Comparison of ENCODE assay signal across 12 cellular contexts in genomic region chr17:67452681-67453554, GRCh38.
DNase-seq lines count a peak whose midpoint lies in the region; TF ChIP-seq lines count a peak whose summit lies in the region.
"Had no signal": no experiment of that assay in that cellular context is flagged by ENCODE, and none has a peak within 500 bp of the region (broad histone marks: within the 10 kb centered on the region; RNA-seq: fewer than 3 reads in every experiment).

No MANE protein-coding gene starts in this region.

- H3K27me3 ChIP-seq in Loucy (ENCODE audit: insufficient read depth, low read length, poor library complexity, severe bottlenecking) (no peaks in the 10 kb centered on the region), transverse colon (no peaks in the 10 kb centered on the region)

- H3K4me3 Mint-ChIP-seq in activated naive CD4-positive, alpha-beta T cell treated with anti-CD3 and anti-CD28 coated beads, Interleukin-2, amount 10 ng/mL, durations not matched to agents 7 days and 5 days, result peak overlapping the region; percentile 59

- TF ChIP-seq POLR2A in transverse colon (IDR thresholded peaks at IDR 0.05), result no peak

- H3K9me3 ChIP-seq in Loucy (ENCODE audit: insufficient read depth, low read depth, low read length) (no peaks in the 10 kb centered on the region), transverse colon (no peaks in the 10 kb centered on the region)

- H3K9ac ChIP-seq in Loucy (ENCODE audit: low read depth, low read length, poor library complexity, severe bottlenecking), result no peak overlapping the region
- H3K9ac ChIP-seq: parathyroid adenoma had no signal

- H3K27ac ChIP-seq in transverse colon, result peak overlapping the region; percentile 2 to 49 (median 16)
- H3K27ac ChIP-seq: parathyroid adenoma had no signal

- H3K4me1 ChIP-seq in Loucy (ENCODE audit: insufficient read depth, low read length, poor library complexity, severe bottlenecking) (peaks cover 24% of the 10 kb centered on the region), transverse colon (no peaks in the 10 kb centered on the region)
- H3K4me1 ChIP-seq: parathyroid adenoma had no signal

- CTCF ChIA-PET in activated naive CD4-positive, alpha-beta T cell treated with anti-CD3 and anti-CD28 coated beads, Interleukin-2, amount 10 ng/mL, durations not matched to agents 7 days and 5 days (lab: Charles Lee), result interaction anchor here (1.3 to 3.1 kb wide), 3 partner anchors 12 to 66 kb away, joined by 5 to 20 read pairs (median 13); no protein-coding TSS in a partner anchor

- peaks cover 46% of the 10 kb centered on the region for H3K36me3 Mint-ChIP-seq in activated naive CD4-positive, alpha-beta T cell treated with anti-CD3 and anti-CD28 coated beads, Interleukin-2, amount 10 ng/mL, durations not matched to agents 7 days and 5 days

- H2AFZ ChIP-seq in Loucy (ENCODE audit: low read length), result 0 out of 2 replicates have a peak overlapping the region, but pooled peaks have one; percentile 14
- H2AFZ ChIP-seq: parathyroid adenoma had no signal

- H3K36me3 ChIP-seq in Loucy (ENCODE audit: insufficient read depth, low read length) (no peaks in the 10 kb centered on the region), transverse colon (no peaks in the 10 kb centered on the region)

- H3K4me2 ChIP-seq in Loucy (ENCODE audit: low read depth, low read length, poor library complexity, severe bottlenecking), result peak overlapping the region; percentile 44

- H3K4me1 Mint-ChIP-seq in activated naive CD4-positive, alpha-beta T cell treated with anti-CD3 and anti-CD28 coated beads, Interleukin-2, amount 10 ng/mL, durations not matched to agents 7 days and 5 days, result peaks cover 92% of the 10 kb centered on the region

- H3K79me2 ChIP-seq in Loucy (ENCODE audit: insufficient read depth, low read length), result 0 out of 2 replicates have a peak, but pooled peaks cover 3% of the 10 kb centered on the region
- H3K79me2 ChIP-seq: parathyroid adenoma had no signal

- H3K9me2 ChIP-seq in Loucy (replicated peaks; ENCODE audit: low read depth, low read length), result no peaks in the 10 kb centered on the region

- TF ChIP-seq CTCF in Loucy (conservative IDR thresholded peaks at IDR 0.05; ENCODE audit: low read length) (no peak), transverse colon (IDR thresholded peaks at IDR 0.05) (no peak)

- 70 to 84% methylated on average over 9 to 10 of the region's 10 CpGs for WGBS in transverse colon (ENCODE audit: low coverage in 1 of 2), 2 donors

- H3K4me3 ChIP-seq in Loucy (ENCODE audit: low read length, poor library complexity, severe bottlenecking) (peak overlapping the region; percentile 1), transverse colon (no peak overlapping the region)

- H3K9me3 Mint-ChIP-seq in activated naive CD4-positive, alpha-beta T cell treated with anti-CD3 and anti-CD28 coated beads, Interleukin-2, amount 10 ng/mL, durations not matched to agents 7 days and 5 days, result peaks cover 7% of the 10 kb centered on the region

- no peak for TF ChIP-seq EP300 in transverse colon (IDR thresholded peaks at IDR 0.05; ENCODE audit: low read depth)

- peak overlapping the region; percentile 100 for H3K27ac Mint-ChIP-seq in activated naive CD4-positive, alpha-beta T cell treated with anti-CD3 and anti-CD28 coated beads, Interleukin-2, amount 10 ng/mL, durations not matched to agents 7 days and 5 days

- in situ Hi-C loops in transverse colon (cut with MboI; ENCODE audit: low pct_ligation_motif_present in 1 of 4, low pct_unique_long_range_greater_than_20kb in 1 of 4, low sequenced_read_pairs in 3 of 4), result no loop called here

- DNase-seq in activated naive CD4-positive, alpha-beta T cell treated with anti-CD3 and anti-CD28 coated beads, Interleukin-2, amount 10 ng/mL, durations not matched to agents 7 days and 5 days, result peak; percentile 64
- no peak for DNase-seq in activated naive CD4-positive, alpha-beta T cell (lab: John Stamatoyannopoulos, UW)
- DNase-seq in central memory CD4-positive, alpha-beta T cell, result peak; percentile 76
- DNase-seq in transverse colon, result no peak
- no peak for DNase-seq in GM19238 (ENCODE audit: insufficient read length, low spot score)
- no peak for DNase-seq in NCI-H226
- DNase-seq in stimulated activated CD4-positive, alpha-beta T cell treated with anti-CD3 and anti-CD28 coated beads, Interleukin-15, amount 100 ng/mL, for 24 hours, result no peak
- DNase-seq: erythroblast, GOT3, NCI-H82 had no signal

- no peaks in the 10 kb centered on the region for H3K27me3 Mint-ChIP-seq in activated naive CD4-positive, alpha-beta T cell treated with anti-CD3 and anti-CD28 coated beads, Interleukin-2, amount 10 ng/mL, durations not matched to agents 7 days and 5 days

- no peaks in the 10 kb centered on the region for H3F3A ChIP-seq in Loucy (ENCODE audit: low read depth)

- intact Hi-C loops in transverse colon (cut with DNase I; ENCODE audit: low total_unique reads), result no loop called here

- no peaks in the 10 kb centered on the region for H4K20me1 ChIP-seq in Loucy (ENCODE audit: insufficient read depth, low read length, poor library complexity, severe bottlenecking)

Comparison
In these comparisons a context has a peak if more than half of its experiments do, and no peak if none do; other contexts are left out.
1. DNase-seq: peak in activated naive CD4-positive, alpha-beta T cell treated with anti-CD3 and anti-CD28 coated beads, Interleukin-2, amount 10 ng/mL, durations not matched to agents 7 days and 5 days (single experiment) and central memory CD4-positive, alpha-beta T cell (single experiment); none in activated naive CD4-positive, alpha-beta T cell (0 of 4), transverse colon (single experiment), GM19238 (single experiment), NCI-H226 (single experiment) and stimulated activated CD4-positive, alpha-beta T cell treated with anti-CD3 and anti-CD28 coated beads, Interleukin-15, amount 100 ng/mL, for 24 hours (single experiment).